Comparison of ENCODE assay signal across 12 cellular contexts in the genomic region with DNA sequence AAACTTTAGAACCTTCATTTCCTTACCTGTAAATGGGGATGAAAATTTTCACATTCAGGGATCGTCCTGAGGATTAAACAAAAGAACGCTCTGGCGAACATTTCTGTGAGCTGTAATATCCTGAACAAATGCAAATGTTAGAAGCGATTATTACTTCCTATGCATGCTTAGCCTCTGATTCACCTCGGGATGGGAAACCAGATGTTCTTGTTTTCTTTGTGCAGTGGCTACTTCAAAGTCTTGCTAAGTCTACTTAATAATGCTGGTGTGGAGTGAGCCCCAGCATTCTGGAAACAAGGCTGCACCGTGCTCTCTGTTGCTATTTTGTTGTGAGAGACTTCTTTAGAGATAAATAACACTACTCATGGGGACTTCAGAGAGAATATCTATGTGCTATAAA.
A peak's percentile ranks its signal among the peaks of the same experiment; 100 is the strongest.
DNase-seq lines count a peak whose midpoint lies in the region; ATAC-seq and TF ChIP-seq lines count a peak whose summit lies in the region.
"Had no signal": no experiment of that assay in that cellular context is flagged by ENCODE, and none has a peak within 500 bp of the region (broad histone marks: within the 10 kb centered on the region; RNA-seq: fewer than 3 reads in every experiment).

No MANE protein-coding gene starts in this region.

- no peaks in the 10 kb centered on the region for H3K36me3 Mint-ChIP-seq in Caco-2 (ENCODE audit: insufficient read depth, unreplicated experiment)
- H3K36me3 Mint-ChIP-seq in activated naive CD4-positive, alpha-beta T cell treated with anti-CD3 and anti-CD28 coated beads for 36 hours (ENCODE audit: low read depth): no peaks in the 10 kb centered on the region

- H3K9me3 ChIP-seq in Caco-2 (no peaks in the 10 kb centered on the region), mucosa of descending colon (no peaks in the 10 kb centered on the region)
- H3K9me3 ChIP-seq: SJCRH30 had no signal

- H3K27ac Mint-ChIP-seq in Caco-2 (ENCODE audit: unreplicated experiment): peak overlapping the region; percentile 74
- no peak overlapping the region for H3K27ac Mint-ChIP-seq in activated naive CD4-positive, alpha-beta T cell treated with anti-CD3 and anti-CD28 coated beads for 36 hours
- H3K27ac Mint-ChIP-seq in stimulated activated naive CD8-positive, alpha-beta T cell treated with anti-CD3 and anti-CD28 coated beads, Interleukin-15, amount 100 ng/mL, for 72 hours: no peak overlapping the region
- H3K27ac Mint-ChIP-seq: activated CD4-positive, alpha-beta T cell treated with anti-CD3 and anti-CD28 coated beads, Interleukin-2, amount 10 ng/mL, durations not matched to agents 7 days and 5 days had no signal

- intact Hi-C loops in Caco-2 (cut with micrococcal nuclease; ENCODE audit: unreplicated experiment) (no loop called here), mucosa of descending colon (cut with DNase I, micrococcal nuclease) (no loop called here)
- intact Hi-C loops in activated naive CD4-positive, alpha-beta T cell treated with anti-CD3 and anti-CD28 coated beads for 36 hours (cut with micrococcal nuclease): no loop called here

- no TSS peak for BruUV-seq in Caco-2 (replicated peaks; lab: Mats Ljungman, UMichigan)

- no peaks in the 10 kb centered on the region for H3K27me3 ChIP-seq in Caco-2 (replicated peaks; ENCODE audit: control insufficient read depth, insufficient read depth, low read length)
- H3K27me3 ChIP-seq: BLaER1 treated with 17β-estradiol and CSF1 and Interleukin-3, amounts not matched to agents 10 nM and 100 nM; SJCRH30 had no signal

- peak; percentile 7 for ATAC-seq in mucosa of descending colon
- ATAC-seq in stimulated activated naive CD8-positive, alpha-beta T cell treated with anti-CD3 and anti-CD28 coated beads, Interleukin-15, amount 100 ng/mL, for 72 hours: no peak

- H3K27me3 Mint-ChIP-seq in Caco-2 (ENCODE audit: insufficient read depth, unreplicated experiment): no peaks in the 10 kb centered on the region
- no peaks in the 10 kb centered on the region for H3K27me3 Mint-ChIP-seq in activated naive CD4-positive, alpha-beta T cell treated with anti-CD3 and anti-CD28 coated beads for 36 hours (ENCODE audit: low read depth)
- peaks cover 7% of the 10 kb centered on the region for H3K27me3 Mint-ChIP-seq in stimulated activated naive CD8-positive, alpha-beta T cell treated with anti-CD3 and anti-CD28 coated beads, Interleukin-15, amount 100 ng/mL, for 72 hours
- H3K27me3 Mint-ChIP-seq: activated CD4-positive, alpha-beta T cell treated with anti-CD3 and anti-CD28 coated beads, Interleukin-2, amount 10 ng/mL, durations not matched to agents 7 days and 5 days had no signal

- POLR2A ChIA-PET in Caco-2 (lab: Charles Lee): interaction anchor here (0.6 kb wide), 1 partner anchor 390 kb away, joined by 3 read pairs; the partner anchor contains the start of gene SERTAD2

- DNase-seq in Caco-2 (peak; percentile 51 to 60), NCI-H510A treated with DMSO at 0.1 percent for 48 hours (lab: John Stamatoyannopoulos, UW) (peak; percentile 43), dermis blood vessel endothelial cell (peak; percentile 96), mucosa of descending colon (no peak), OCI-M2 (lab: John Stamatoyannopoulos, UW; ENCODE audit: unreplicated experiment) (no peak), Ammon's horn (ENCODE audit: low spot score) (no peak)
- DNase-seq in activated naive CD4-positive, alpha-beta T cell treated with anti-CD3 and anti-CD28 coated beads for 36 hours: no peak
- no peak for DNase-seq in stimulated activated naive CD8-positive, alpha-beta T cell treated with anti-CD3 and anti-CD28 coated beads, Interleukin-15, amount 100 ng/mL, for 72 hours
- DNase-seq: activated CD4-positive, alpha-beta T cell treated with anti-CD3 and anti-CD28 coated beads, Interleukin-2, amount 10 ng/mL, durations not matched to agents 7 days and 5 days; NCI-H1436 treated with DMSO at 0.1 percent for 48 hours had no signal

- no peaks in the 10 kb centered on the region for H3K36me3 ChIP-seq in Caco-2 (ENCODE audit: control insufficient read depth, insufficient read depth, low read length)
- H3K36me3 ChIP-seq in mucosa of descending colon (ENCODE audit: low read depth): no peaks in the 10 kb centered on the region
- H3K36me3 ChIP-seq: BLaER1 treated with 17β-estradiol and CSF1 and Interleukin-3, amounts not matched to agents 10 nM and 100 nM; SJCRH30 had no signal

- TF ChIP-seq CTCF in Caco-2 (IDR thresholded peaks at IDR 0.05; ENCODE audit: insufficient read depth in 1 of 2, low read depth in 1 of 2, low read length in 1 of 2, severe bottlenecking in 1 of 2, unreplicated experiment in 1 of 2): no peak
- no peak for TF ChIP-seq CTCF in mucosa of descending colon (IDR thresholded peaks at IDR 0.05)

- CTCF ChIA-PET in Caco-2 (lab: Charles Lee): no interaction called here
- CTCF ChIA-PET in activated naive CD4-positive, alpha-beta T cell treated with anti-CD3 and anti-CD28 coated beads for 36 hours (lab: Charles Lee): interaction anchor here (1.1 kb wide), 1 partner anchor 63 kb away, joined by 3 read pairs; no protein-coding TSS in a partner anchor

- H3K9me3 Mint-ChIP-seq in Caco-2 (ENCODE audit: unreplicated experiment): no peaks in the 10 kb centered on the region
- H3K9me3 Mint-ChIP-seq in activated naive CD4-positive, alpha-beta T cell treated with anti-CD3 and anti-CD28 coated beads for 36 hours: no peaks in the 10 kb centered on the region
- no peaks in the 10 kb centered on the region for H3K9me3 Mint-ChIP-seq in stimulated activated naive CD8-positive, alpha-beta T cell treated with anti-CD3 and anti-CD28 coated beads, Interleukin-15, amount 100 ng/mL, for 72 hours
- H3K9me3 Mint-ChIP-seq: activated CD4-positive, alpha-beta T cell treated with anti-CD3 and anti-CD28 coated beads, Interleukin-2, amount 10 ng/mL, durations not matched to agents 7 days and 5 days had no signal

- peaks cover 30% of the 10 kb centered on the region for H3K4me1 ChIP-seq in Caco-2
- H3K4me1 ChIP-seq in mucosa of descending colon (ENCODE audit: low read depth): no peaks in the 10 kb centered on the region

- H3K4me3 Mint-ChIP-seq in Caco-2 (ENCODE audit: unreplicated experiment): peak overlapping the region; percentile 24
- H3K4me3 Mint-ChIP-seq in activated naive CD4-positive, alpha-beta T cell treated with anti-CD3 and anti-CD28 coated beads for 36 hours: no peak overlapping the region
- no peak overlapping the region for H3K4me3 Mint-ChIP-seq in stimulated activated naive CD8-positive, alpha-beta T cell treated with anti-CD3 and anti-CD28 coated beads, Interleukin-15, amount 100 ng/mL, for 72 hours
- H3K4me3 Mint-ChIP-seq: activated CD4-positive, alpha-beta T cell treated with anti-CD3 and anti-CD28 coated beads, Interleukin-2, amount 10 ng/mL, durations not matched to agents 7 days and 5 days had no signal

- no peak overlapping the region for H3K4me3 ChIP-seq in Caco-2 (ENCODE audit: low read depth, low read length)
- no peak overlapping the region for H3K4me3 ChIP-seq in mucosa of descending colon
- H3K4me3 ChIP-seq: BLaER1 treated with 17β-estradiol and CSF1 and Interleukin-3, amounts not matched to agents 10 nM and 100 nM; SJCRH30 had no signal

- H3K4me1 Mint-ChIP-seq in Caco-2 (ENCODE audit: low read depth, unreplicated experiment): peaks cover 37% of the 10 kb centered on the region
- peaks cover 12% of the 10 kb centered on the region for H3K4me1 Mint-ChIP-seq in activated naive CD4-positive, alpha-beta T cell treated with anti-CD3 and anti-CD28 coated beads for 36 hours (ENCODE audit: low read depth)
- peaks cover 7% of the 10 kb centered on the region for H3K4me1 Mint-ChIP-seq in stimulated activated naive CD8-positive, alpha-beta T cell treated with anti-CD3 and anti-CD28 coated beads, Interleukin-15, amount 100 ng/mL, for 72 hours

Comparison
In these comparisons a context has a peak if more than half of its experiments do, and no peak if none do; other contexts are left out.
1. DNase-seq: peak in Caco-2 (2 of 2), NCI-H510A treated with DMSO at 0.1 percent for 48 hours (single experiment) and dermis blood vessel endothelial cell (single experiment); none in mucosa of descending colon (0 of 3), activated naive CD4-positive, alpha-beta T cell treated with anti-CD3 and anti-CD28 coated beads for 36 hours (single experiment), stimulated activated naive CD8-positive, alpha-beta T cell treated with anti-CD3 and anti-CD28 coated beads, Interleukin-15, amount 100 ng/mL, for 72 hours (0 of 2), OCI-M2 (single experiment) and Ammon's horn (single experiment).